ENCODE assay signal across 22 cellular contexts in the genomic region with DNA sequence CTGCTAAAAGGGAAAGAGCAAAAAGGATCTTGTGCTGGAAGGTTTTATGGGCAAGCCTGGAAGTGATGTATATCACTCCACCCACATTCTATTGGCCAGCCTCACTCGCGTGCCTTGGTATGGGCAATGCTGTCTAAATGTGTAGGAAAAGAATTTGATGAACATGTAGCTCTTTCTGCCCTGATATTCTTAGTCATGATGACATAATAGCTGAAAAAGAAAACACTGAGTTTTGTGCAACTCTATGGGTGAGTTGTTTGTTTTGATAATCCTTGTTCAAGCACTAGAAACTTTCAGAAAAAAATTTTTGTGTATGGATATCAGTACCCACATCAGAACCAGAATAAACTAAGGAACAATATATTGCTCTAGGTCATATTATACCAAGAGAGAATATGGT.
DNase-seq lines count a peak whose midpoint lies in the region; ATAC-seq and TF ChIP-seq lines count a peak whose summit lies in the region.
"Had no signal": no experiment of that assay in that cellular context is flagged by ENCODE, and none has a peak within 500 bp of the region (broad histone marks: within the 10 kb centered on the region; RNA-seq: fewer than 3 reads in every experiment).

No MANE protein-coding gene starts in this region.

- DNase-seq in Daoy (ENCODE audit: low read depth) (peak; percentile 21), HS-5 (ENCODE audit: low read depth) (peak; percentile 50), amniotic stem cell (lab: John Stamatoyannopoulos, UW) (peak; percentile 11), skeletal muscle cell (ENCODE audit: low read depth) (peak; percentile 12), right lobe of liver (no peak)
- DNase-seq in activated T-cell treated with anti-CD3 and anti-CD28 coated beads, Interleukin-2, amount 50 U/mL, for 72 hours: no peak
- DNase-seq: CD4-positive, alpha-beta memory T cell; DMS153; H9; NCI-H1417; NCI-H1930; NCI-H226; NCI-H524; NCI-H82; PC-3; RPMI8226; SIG-M5 had no signal

- H3K4me1 Mint-ChIP-seq in activated T-cell treated with anti-CD3 and anti-CD28 coated beads, Interleukin-2, amount 50 U/mL, for 72 hours (ENCODE audit: low read depth): peaks cover 17% of the 10 kb centered on the region

- no peaks in the 10 kb centered on the region for H3K27me3 ChIP-seq in right lobe of liver
- H3K27me3 ChIP-seq: BLaER1 had no signal

- H3K27me3 Mint-ChIP-seq in activated T-cell treated with anti-CD3 and anti-CD28 coated beads, Interleukin-2, amount 50 U/mL, for 72 hours (ENCODE audit: low read depth): no peaks in the 10 kb centered on the region
- H3K27me3 Mint-ChIP-seq: CD4-positive, alpha-beta memory T cell had no signal

- WGBS in right lobe of liver (ENCODE audit: insufficient coverage, low coverage, low lambda C conversion rate, missing lambda C conversion rate): 94% methylated on average over 2 of the region's 2 CpGs

- TF ChIP-seq POLR2A in right lobe of liver (IDR thresholded peaks at IDR 0.05): no peak

- no peak for ATAC-seq in GM21528 (IDR thresholded peaks at IDR 0.05; ENCODE audit: low FRiP score, unreplicated experiment)
- no peak for ATAC-seq in right lobe of liver
- ATAC-seq in activated T-cell treated with anti-CD3 and anti-CD28 coated beads, Interleukin-2, amount 50 U/mL, for 72 hours (replicated peaks in 1 of 2): no peak
- ATAC-seq: A549, K562, PC-3, SK-N-SH treated with all-trans-retinoic acid at 6 μM for 48 hours had no signal

- intact Hi-C loops in right lobe of liver (cut with DNase I): no loop called here

- no peak overlapping the region for H3K27ac ChIP-seq in right lobe of liver
- H3K27ac ChIP-seq: A549, BLaER1 had no signal

- TF ChIP-seq CTCF in right lobe of liver (IDR thresholded peaks at IDR 0.05): no peak

- H3K9me3 ChIP-seq in right lobe of liver: no peaks in the 10 kb centered on the region
- H3K9me3 ChIP-seq: A549, BLaER1 had no signal

- no peak overlapping the region for H3K4me3 Mint-ChIP-seq in activated T-cell treated with anti-CD3 and anti-CD28 coated beads, Interleukin-2, amount 50 U/mL, for 72 hours
- H3K4me3 Mint-ChIP-seq: CD4-positive, alpha-beta memory T cell; H9 had no signal

- no peaks in the 10 kb centered on the region for H3K36me3 ChIP-seq in right lobe of liver
- H3K36me3 ChIP-seq: BLaER1 had no signal

- H3K4me3 ChIP-seq in skeletal muscle cell (ENCODE audit: low read depth, low read length) (no peak overlapping the region), right lobe of liver (no peak overlapping the region)
- H3K4me3 ChIP-seq: A549, BLaER1, K562 had no signal

- H3K9me3 Mint-ChIP-seq in activated T-cell treated with anti-CD3 and anti-CD28 coated beads, Interleukin-2, amount 50 U/mL, for 72 hours: no peaks in the 10 kb centered on the region
- H3K9me3 Mint-ChIP-seq: H9 had no signal

- no peaks in the 10 kb centered on the region for H3K36me3 Mint-ChIP-seq in activated T-cell treated with anti-CD3 and anti-CD28 coated beads, Interleukin-2, amount 50 U/mL, for 72 hours (ENCODE audit: insufficient read depth in 2 of 2)
- H3K36me3 Mint-ChIP-seq: CD4-positive, alpha-beta memory T cell had no signal

- no peak overlapping the region for H3K27ac Mint-ChIP-seq in activated T-cell treated with anti-CD3 and anti-CD28 coated beads, Interleukin-2, amount 50 U/mL, for 72 hours
- H3K27ac Mint-ChIP-seq: CD4-positive, alpha-beta memory T cell; H9 had no signal

- no peaks in the 10 kb centered on the region for H3K4me1 ChIP-seq in right lobe of liver
- H3K4me1 ChIP-seq: A549, BLaER1 had no signal

Comparison
In these comparisons a context has a peak if more than half of its experiments do, and no peak if none do; other contexts are left out.
1. DNase-seq: peak in Daoy (single experiment), HS-5 (single experiment), amniotic stem cell (single experiment) and skeletal muscle cell (single experiment); none in right lobe of liver (0 of 3) and activated T-cell treated with anti-CD3 and anti-CD28 coated beads, Interleukin-2, amount 50 U/mL, for 72 hours (0 of 2).